ENCODE assay signal across 32 cellular contexts in genomic region chr2:46471002-46471583, GRCh38. TPM values are rescaled to one million over a fixed set of nuclear protein-coding genes. Genes with fewer than 3 reads are reported as not detected.
"Had no signal": no experiment of that assay in that cellular context is flagged by ENCODE, and none has a peak within 500 bp of the region (broad histone marks: within the 10 kb centered on the region; RNA-seq: fewer than 3 reads in every experiment).

No MANE protein-coding gene starts in this region.

- H3K27me3 ChIP-seq: hepatocyte, neural progenitor cell, ovary, right atrium auricular region, right lobe of liver, tibial nerve, upper lobe of left lung had no signal

- H3K36me3 ChIP-seq: neural progenitor cell, ovary, right atrium auricular region, right lobe of liver, tibial nerve, upper lobe of left lung had no signal

- H3K27ac ChIP-seq: hepatocyte, neural progenitor cell, ovary, right atrium auricular region, right lobe of liver, upper lobe of left lung had no signal

- H3K27me3 Mint-ChIP-seq: progenitor cell of endocrine pancreas; stimulated activated memory B cell treated with anti-CD40 and anti-IgM and Interleukin-4, amounts not matched to agents 10 μg/mL and 1 μg/mL and 100 μg/mL, for 72 hours; stimulated activated naive CD8-positive, alpha-beta T cell treated with anti-CD3 and anti-CD28 coated beads, Interleukin-15, amount 100 ng/mL, for 72 hours had no signal

- H3K4me3 Mint-ChIP-seq: mesothelial cell of epicardium; natural killer cell; nephron progenitor cell; neural progenitor cell; stimulated activated memory B cell treated with anti-CD40 and anti-IgM and Interleukin-4, amounts not matched to agents 10 μg/mL and 1 μg/mL and 100 μg/mL, for 72 hours; stimulated activated naive CD8-positive, alpha-beta T cell treated with anti-CD3 and anti-CD28 coated beads, Interleukin-15, amount 100 ng/mL, for 72 hours had no signal

- H3K4me1 ChIP-seq: neural progenitor cell, right atrium auricular region, right lobe of liver, tibial nerve, upper lobe of left lung had no signal

- H3K36me3 Mint-ChIP-seq: mesothelial cell of epicardium; naive B cell; natural killer cell; neural progenitor cell; stimulated activated memory B cell treated with anti-CD40 and anti-IgM and Interleukin-4, amounts not matched to agents 10 μg/mL and 1 μg/mL and 100 μg/mL, for 72 hours had no signal

- H3K27ac Mint-ChIP-seq: mesothelial cell of epicardium; nephron progenitor cell; neural progenitor cell; progenitor cell of endocrine pancreas; stimulated activated memory B cell treated with anti-CD40 and anti-IgM and Interleukin-4, amounts not matched to agents 10 μg/mL and 1 μg/mL and 100 μg/mL, for 72 hours; stimulated activated naive CD8-positive, alpha-beta T cell treated with anti-CD3 and anti-CD28 coated beads, Interleukin-15, amount 100 ng/mL, for 72 hours had no signal

- H3K9me3 Mint-ChIP-seq: stimulated activated memory B cell treated with anti-CD40 and anti-IgM and Interleukin-4, amounts not matched to agents 10 μg/mL and 1 μg/mL and 100 μg/mL, for 72 hours had no signal

- H3K4me3 ChIP-seq: hepatocyte, lung, neural progenitor cell, ovary, right atrium auricular region, right lobe of liver, smooth muscle cell, tibial nerve, upper lobe of left lung had no signal

- ATAC-seq: stimulated activated memory B cell treated with anti-CD40 and anti-IgM and Interleukin-4, amounts not matched to agents 10 μg/mL and 1 μg/mL and 100 μg/mL, for 72 hours; stimulated activated naive CD8-positive, alpha-beta T cell treated with anti-CD3 and anti-CD28 coated beads, Interleukin-15, amount 100 ng/mL, for 72 hours had no signal

- H3K4me1 Mint-ChIP-seq: mesothelial cell of epicardium; nephron progenitor cell; neural progenitor cell; stimulated activated naive CD8-positive, alpha-beta T cell treated with anti-CD3 and anti-CD28 coated beads, Interleukin-15, amount 100 ng/mL, for 72 hours had no signal

- H3K9me3 ChIP-seq: ovary, right atrium auricular region, right lobe of liver, tibial nerve, upper lobe of left lung had no signal

- DNase-seq: kidney glomerular epithelial cell; left cardiac atrium; left ventricle myocardium superior; mesendoderm; naive B cell; natural killer cell; nephron progenitor cell; ovary; right lobe of liver; stimulated activated CD4-positive, alpha-beta T cell treated with anti-CD3 and anti-CD28 coated beads, Interleukin-1b, Interleukin-23, amount 100 ng/mL, for 48 hours; stimulated activated CD4-positive, alpha-beta T cell treated with anti-CD3 and anti-CD28 coated beads, Interleukin-2, amount 100 ng/mL, for 48 hours; stimulated activated CD4-positive, alpha-beta T cell treated with anti-CD3 and anti-CD28 coated beads, Interleukin-4, amount 100 ng/mL, for 4 hours; stimulated activated CD8-positive, alpha-beta memory T cell treated with anti-CD3 and anti-CD28 coated beads, Interleukin-4, amount 100 ng/mL, for 48 hours; stimulated activated naive CD4-positive, alpha-beta T cell treated with Interleukin-2 at 50 U/mL for 16 hours; stimulated activated naive CD8-positive, alpha-beta T cell treated with anti-CD3 and anti-CD28 coated beads, Interleukin-15, amount 100 ng/mL, for 72 hours; upper lobe of left lung had no signal

RNA-seq across cellular contexts. Expression of gene TMEM247, which starts 8.3 kb away (rescaled TPM):
- total RNA-seq: hepatocyte, left cardiac atrium, left lobe of liver, left ventricle myocardium superior, lung, mesothelial cell of epicardium, mononuclear cell, natural killer cell, omental fat pad, ovary, progenitor cell of endocrine pancreas, pulmonary artery endothelial cell, renal cortical epithelial cell, right atrium auricular region, right lobe of liver, skeletal muscle tissue, smooth muscle cell, temporal lobe, tibial nerve, upper lobe of left lung had no signal
